ENCODE assay signal across 30 cellular contexts in the genomic region with DNA sequence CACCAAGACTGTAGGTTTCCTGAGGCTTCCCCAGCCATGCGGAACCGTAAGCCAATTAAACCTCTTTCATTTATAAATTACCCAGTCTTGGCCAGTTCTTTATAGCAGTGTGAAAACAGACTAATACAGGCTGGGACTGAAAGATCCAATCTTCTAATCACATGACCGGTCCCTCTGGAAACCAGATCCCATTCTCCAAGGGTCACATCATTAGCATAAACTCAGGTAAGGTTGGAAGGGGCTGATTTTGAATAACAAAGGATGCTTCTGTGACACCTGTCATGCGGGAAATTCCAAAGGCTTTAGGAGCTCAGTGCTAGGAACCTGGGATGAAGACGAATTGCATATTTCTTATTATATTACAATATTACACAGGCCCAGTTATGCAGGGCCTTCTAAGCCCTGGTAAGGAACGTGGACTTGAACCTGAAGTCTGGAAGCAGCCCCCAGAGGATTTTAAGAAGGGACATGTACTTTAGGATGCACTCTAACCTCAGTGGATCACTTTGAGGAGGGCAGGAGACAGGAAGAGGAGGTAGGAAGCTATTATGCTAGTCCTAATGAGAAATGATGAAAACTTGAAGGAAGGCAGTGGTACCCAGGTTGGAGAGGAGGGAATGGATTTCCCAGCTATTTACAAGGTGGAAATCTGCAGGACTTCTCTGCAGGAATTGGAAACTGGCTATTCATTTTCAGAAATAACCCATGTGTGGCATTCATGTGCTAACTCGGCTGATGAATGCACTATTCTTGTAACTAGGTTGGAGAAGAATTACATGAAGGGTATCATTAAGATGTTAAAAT. TPM values are rescaled to one million over a fixed set of nuclear protein-coding genes. Genes with fewer than 3 reads are reported as not detected.
"Had no signal": no experiment of that assay in that cellular context is flagged by ENCODE, and none has a peak within 500 bp of the region (broad histone marks: within the 10 kb centered on the region; RNA-seq: fewer than 3 reads in every experiment).

No MANE protein-coding gene starts in this region.

- H3K79me2 ChIP-seq: parathyroid adenoma had no signal

- H3K4me3 Mint-ChIP-seq: activated CD4-positive, alpha-beta T cell treated with anti-CD3 and anti-CD28 coated beads for 36 hours; activated CD8-positive, alpha-beta T cell treated with anti-CD3 and anti-CD28 coated beads, Interleukin-2, amount 10 ng/mL, durations not matched to agents 7 days and 5 days; activated naive CD8-positive, alpha-beta T cell; activated T-cell treated with anti-CD3 and anti-CD28 coated beads, Interleukin-2, amount 50 U/mL, for 72 hours; central memory CD8-positive, alpha-beta T cell; dendritic cell treated with granulocyte-macrophage colony-stimulating factor and Interleukin-4, amounts not matched to agents 40 ng/mL and 50 ng/mL, for 4 days; natural killer cell; neural progenitor cell; stimulated activated naive B cell treated with anti-CD40 and anti-IgM and Interleukin-4, amounts not matched to agents 10 μg/mL and 1 μg/mL and 100 μg/mL, for 72 hours; T-helper 2 cell treated with Interferon-gamma antibody and Interleukin-4, amounts not matched to agents 5 μg/mL and 100 μg/mL, for 36 hours had no signal

- H3K9me3 Mint-ChIP-seq: activated T-cell treated with anti-CD3 and anti-CD28 coated beads, Interleukin-2, amount 50 U/mL, for 72 hours; central memory CD8-positive, alpha-beta T cell; dendritic cell treated with granulocyte-macrophage colony-stimulating factor and Interleukin-4, amounts not matched to agents 40 ng/mL and 50 ng/mL, for 4 days; natural killer cell; neural progenitor cell; stimulated activated naive B cell treated with anti-CD40 and anti-IgM and Interleukin-4, amounts not matched to agents 10 μg/mL and 1 μg/mL and 100 μg/mL, for 72 hours; T-helper 2 cell treated with Interferon-gamma antibody and Interleukin-4, amounts not matched to agents 5 μg/mL and 100 μg/mL, for 36 hours had no signal

- H2AFZ ChIP-seq: neural progenitor cell, parathyroid adenoma had no signal

- H3K27me3 Mint-ChIP-seq: activated CD4-positive, alpha-beta T cell treated with anti-CD3 and anti-CD28 coated beads for 36 hours; activated naive CD8-positive, alpha-beta T cell had no signal

- H3K4me1 ChIP-seq: foreskin keratinocyte, heart left ventricle, left lung, lower lobe of right lung, parathyroid adenoma, psoas muscle, right atrium auricular region had no signal

- H3K4me3 ChIP-seq: esophagus muscularis mucosa, heart left ventricle, left lung, lower lobe of right lung, neural progenitor cell, psoas muscle, right atrium auricular region, smooth muscle cell, transverse colon had no signal

- DNase-seq: activated CD4-positive, alpha-beta T cell treated with anti-CD3 and anti-CD28 coated beads for 36 hours; activated CD4-positive, CD25-positive, alpha-beta regulatory T cell; activated CD8-positive, alpha-beta T cell treated with anti-CD3 and anti-CD28 coated beads, Interleukin-2, amount 10 ng/mL, durations not matched to agents 7 days and 5 days; activated naive CD4-positive, alpha-beta T cell treated with Interleukin-2 at 50 U/mL for 16 hours; activated T-cell treated with anti-CD3 and anti-CD28 coated beads for 4 hours; activated T-cell treated with anti-CD3 and anti-CD28 coated beads, Interleukin-2, amount 50 U/mL, for 72 hours; anterior cingulate cortex; effector CD4-positive, alpha-beta T cell; foreskin keratinocyte; heart left ventricle; hypothalamus; left lung; lower lobe of right lung; mesenchymal stem cell; natural killer cell; occipital lobe; psoas muscle; stimulated activated CD4-positive, alpha-beta T cell treated with anti-CD3 and anti-CD28 coated beads, Interleukin-2, amount 100 ng/mL, for 24 hours; stimulated activated naive B cell treated with anti-CD40 and anti-IgM and Interleukin-4, amounts not matched to agents 10 μg/mL and 1 μg/mL and 100 μg/mL, for 72 hours; transverse colon had no signal

- ATAC-seq: activated CD4-positive, alpha-beta T cell treated with anti-CD3 and anti-CD28 coated beads for 36 hours; activated CD8-positive, alpha-beta T cell treated with anti-CD3 and anti-CD28 coated beads, Interleukin-2, amount 10 ng/mL, durations not matched to agents 7 days and 5 days; activated T-cell treated with anti-CD3 and anti-CD28 coated beads, Interleukin-2, amount 50 U/mL, for 72 hours; foreskin keratinocyte; heart left ventricle; left lung; lower lobe of right lung; natural killer cell; psoas muscle; stimulated activated naive B cell treated with anti-CD40 and anti-IgM and Interleukin-4, amounts not matched to agents 10 μg/mL and 1 μg/mL and 100 μg/mL, for 72 hours had no signal

- H3K27ac Mint-ChIP-seq: activated CD4-positive, alpha-beta T cell treated with anti-CD3 and anti-CD28 coated beads for 36 hours; activated CD8-positive, alpha-beta T cell treated with anti-CD3 and anti-CD28 coated beads, Interleukin-2, amount 10 ng/mL, durations not matched to agents 7 days and 5 days; activated naive CD8-positive, alpha-beta T cell; activated T-cell treated with anti-CD3 and anti-CD28 coated beads, Interleukin-2, amount 50 U/mL, for 72 hours; dendritic cell treated with granulocyte-macrophage colony-stimulating factor and Interleukin-4, amounts not matched to agents 40 ng/mL and 50 ng/mL, for 4 days; natural killer cell; neural progenitor cell; stimulated activated naive B cell treated with anti-CD40 and anti-IgM and Interleukin-4, amounts not matched to agents 10 μg/mL and 1 μg/mL and 100 μg/mL, for 72 hours; T-helper 2 cell treated with Interferon-gamma antibody and Interleukin-4, amounts not matched to agents 5 μg/mL and 100 μg/mL, for 36 hours had no signal

- H3K9ac ChIP-seq: neural progenitor cell, parathyroid adenoma had no signal

- H3K27ac ChIP-seq: esophagus muscularis mucosa, foreskin keratinocyte, heart left ventricle, lower lobe of right lung, neural progenitor cell, parathyroid adenoma, psoas muscle, right atrium auricular region had no signal

- H3K36me3 Mint-ChIP-seq: natural killer cell; neural progenitor cell; stimulated activated naive B cell treated with anti-CD40 and anti-IgM and Interleukin-4, amounts not matched to agents 10 μg/mL and 1 μg/mL and 100 μg/mL, for 72 hours had no signal

- H3K36me3 ChIP-seq: esophagus muscularis mucosa, heart left ventricle, left lung, lower lobe of right lung, neural progenitor cell, right atrium auricular region, transverse colon had no signal

- H3K27me3 ChIP-seq: neural progenitor cell, right atrium auricular region, transverse colon had no signal

- H3K4me2 ChIP-seq: neural progenitor cell, smooth muscle cell had no signal

- H3K9me3 ChIP-seq: esophagus muscularis mucosa, heart left ventricle, left lung, lower lobe of right lung, psoas muscle, right atrium auricular region, transverse colon had no signal

- H3K4me1 Mint-ChIP-seq: activated CD4-positive, alpha-beta T cell treated with anti-CD3 and anti-CD28 coated beads for 36 hours; central memory CD8-positive, alpha-beta T cell had no signal

RNA-seq across cellular contexts. Expression of a gene that starts 19.2 kb away (rescaled TPM):
- total RNA-seq: foreskin keratinocyte, heart left ventricle, lower lobe of right lung, occipital lobe, psoas muscle, right atrium auricular region, smooth muscle cell, temporal lobe had no signal
- polyA plus RNA-seq: foreskin keratinocyte, heart left ventricle, psoas muscle, smooth muscle cell had no signal
